In genomic region chr17:56833023-56833811, GRCh38 we compare ENCODE assay signal across 1 cellular context.
TF ChIP-seq lines count a peak whose summit lies in the region.

No MANE protein-coding gene starts in this region.

TF ChIP-seq in GM12878, 131 proteins besides CTCF, POLR2A, EP300 and RAD21 (continued from another document and continues in another):
- TF ChIP-seq MLLT1 (IDR thresholded peaks at IDR 0.05) (no peak), REST (IDR thresholded peaks at IDR 0.05; ENCODE audit: low read depth, low read length) (no peak), SMARCA5 (IDR thresholded peaks at IDR 0.05) (peak; percentile 56; the same call in 1 of the 2 replicates), STAT3 (IDR thresholded peaks at IDR 0.05; ENCODE audit: low read depth, low read length) (no peak), SKIL (IDR thresholded peaks at IDR 0.05; ENCODE audit: low read depth, poor library complexity, severe bottlenecking) (no peak), RELA (IDR thresholded peaks at IDR 0.05; ENCODE audit: borderline replicate concordance, partially characterized antibody) (no peak), IRF3 (IDR thresholded peaks at IDR 0.05) (no peak), CHD2 (IDR thresholded peaks at IDR 0.05; ENCODE audit: borderline replicate concordance, low read depth, low read length) (no peak), PAX5 (IDR thresholded peaks at IDR 0.05; ENCODE audit: borderline replicate concordance, low read depth, low read length) (peak; percentile 36; the same call in 1 of the 2 replicates), POU2F2 (IDR thresholded peaks at IDR 0.05; ENCODE audit: borderline replicate concordance, low read depth, low read length) (no peak), POLR2AphosphoS5 (IDR thresholded peaks at IDR 0.05; ENCODE audit: low read length) (peak; percentile 41; the same call in 1 of the 2 replicates), ETV6 (conservative IDR thresholded peaks at IDR 0.05 in 1 of 2, IDR thresholded peaks at IDR 0.05 in 1 of 2; ENCODE audit: borderline replicate concordance in 1 of 2, low read depth in 1 of 2) (0 out of 4 replicates have a peak, but pooled peaks of 1 of the 2 experiments have one; percentile 11), NFYA (IDR thresholded peaks at IDR 0.05; ENCODE audit: borderline replicate concordance, low read depth, low read length) (no peak), NFXL1 (IDR thresholded peaks at IDR 0.05; ENCODE audit: borderline replicate concordance) (peak; percentile 12; the same call in 1 of the 2 replicates), RFX5 (IDR thresholded peaks at IDR 0.05; ENCODE audit: low read depth, low read length) (no peak), MTA2 (IDR thresholded peaks at IDR 0.05; ENCODE audit: low read depth) (no peak), SUPT20H (IDR thresholded peaks at IDR 0.05; ENCODE audit: borderline replicate concordance, control insufficient read depth, low read depth, low read length) (no peak), WRNIP1 (IDR thresholded peaks at IDR 0.05; ENCODE audit: borderline replicate concordance, low read depth, low read length) (no peak), ZNF274 (IDR thresholded peaks at IDR 0.05; ENCODE audit: insufficient read depth, insufficient read length) (no peak), CREM (IDR thresholded peaks at IDR 0.05; ENCODE audit: low read depth) (no peak), RELB (IDR thresholded peaks at IDR 0.05; ENCODE audit: low read depth) (no peak), GATAD2B (conservative IDR thresholded peaks at IDR 0.05; ENCODE audit: low read depth) (peak; percentile 90; the same call in 1 of the 2 replicates), FOXK2 (IDR thresholded peaks at IDR 0.05) (no peak), NKRF (conservative IDR thresholded peaks at IDR 0.05) (peak; percentile 84; the same call in 1 of the 2 replicates), TCF12 (IDR thresholded peaks at IDR 0.05; ENCODE audit: low read depth, low read length) (no peak), EGR1 (IDR thresholded peaks at IDR 0.05; ENCODE audit: borderline replicate concordance in 1 of 2, low read depth in 2 of 2, low read length in 2 of 2) (0 out of 3 replicates have a peak, but pooled peaks of 1 of the 2 experiments have one; percentile 6), STAT1 (conservative IDR thresholded peaks at IDR 0.05) (no peak), ZBTB40 (IDR thresholded peaks at IDR 0.05; ENCODE audit: borderline replicate concordance) (no peak), MYC (IDR thresholded peaks at IDR 0.05; ENCODE audit: insufficient read depth, insufficient read length, insufficient replicate concordance, low read length, severe bottlenecking) (no peak), ZNF217 (IDR thresholded peaks at IDR 0.05) (peak; percentile 79), CHD1 (IDR thresholded peaks at IDR 0.05; ENCODE audit: low read depth, low read length) (no peak), TBL1XR1 (IDR thresholded peaks at IDR 0.05; ENCODE audit: low read depth, low read length) (no peak), IRF5 (IDR thresholded peaks at IDR 0.05; ENCODE audit: borderline replicate concordance) (no peak), ASH2L (IDR thresholded peaks at IDR 0.05; ENCODE audit: borderline replicate concordance, low read depth) (no peak; the same call in 1 of the 2 replicates), MXI1 (IDR thresholded peaks at IDR 0.05; ENCODE audit: low read depth, low read length) (no peak), IRF4 (IDR thresholded peaks at IDR 0.05; ENCODE audit: low read depth, low read length) (no peak), HCFC1 (IDR thresholded peaks at IDR 0.05; ENCODE audit: low read length) (no peak), HDAC6 (IDR thresholded peaks at IDR 0.05; ENCODE audit: unreplicated experiment) (peak; percentile 17), HDAC2 (IDR thresholded peaks at IDR 0.05) (no peak), FOXM1 (IDR thresholded peaks at IDR 0.05; ENCODE audit: low read depth, low read length) (no peak), NFIC (IDR thresholded peaks at IDR 0.05; ENCODE audit: low read depth, low read length) (no peak), KLF5 (IDR thresholded peaks at IDR 0.05; ENCODE audit: partially characterized antibody) (no peak), RAD51 (IDR thresholded peaks at IDR 0.05) (no peak), RCOR1 (conservative IDR thresholded peaks at IDR 0.05; ENCODE audit: low read depth, low read length) (no peak), YBX1 (IDR thresholded peaks at IDR 0.05) (no peak), RB1 (IDR thresholded peaks at IDR 0.05; ENCODE audit: borderline replicate concordance) (no peak), MTA3 (IDR thresholded peaks at IDR 0.05; ENCODE audit: borderline replicate concordance, low read length) (no peak), SREBF2 (IDR thresholded peaks at IDR 0.05; ENCODE audit: low read length) (no peak), CBX3 (IDR thresholded peaks at IDR 0.05; ENCODE audit: borderline replicate concordance, low read depth) (no peak)
